ENCODE assay signal across 8 cellular contexts in the genomic region with DNA sequence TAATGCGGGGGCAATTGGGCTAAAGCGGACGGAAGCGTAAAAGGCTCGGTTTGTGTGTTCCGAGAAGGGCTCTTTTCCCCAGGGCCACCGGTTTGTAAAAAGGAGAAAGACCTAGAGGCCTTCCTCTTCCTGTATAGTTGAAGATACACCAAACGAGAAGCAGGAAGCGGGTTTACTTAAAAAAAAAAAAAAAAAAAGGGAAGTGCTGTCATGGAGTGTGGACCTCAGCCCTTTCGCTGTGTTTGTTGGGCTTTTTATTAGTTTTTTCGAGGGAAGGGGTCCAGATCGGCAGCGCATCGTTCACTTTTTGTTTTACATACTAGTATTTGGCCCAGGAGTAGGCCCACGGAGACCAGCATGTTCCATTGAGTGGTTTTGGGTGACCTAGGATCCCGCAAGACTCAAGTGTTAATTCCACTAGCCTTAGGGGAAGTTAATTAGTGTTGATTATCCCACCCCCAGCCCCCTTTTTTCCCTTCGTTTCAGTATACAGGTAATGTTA. TPM values are rescaled to one million over a fixed set of nuclear protein-coding genes. Genes with fewer than 3 reads are reported as not detected.
A peak's percentile ranks its signal among the peaks of the same experiment; 100 is the strongest.
DNase-seq lines count a peak whose midpoint lies in the region; ATAC-seq and TF ChIP-seq lines count a peak whose summit lies in the region.

No MANE protein-coding gene starts in this region.

- no peaks in the 10 kb centered on the region for H3K27me3 ChIP-seq in liver (ENCODE audit: control insufficient read depth in 4 of 4, insufficient read depth in 4 of 4, low read length in 3 of 4)

- H3K4me1 ChIP-seq in liver (ENCODE audit: control insufficient read depth in 4 of 4, insufficient read depth in 4 of 4, low read length in 3 of 4) = peaks cover 5 to 27% (median 15%) of the 10 kb centered on the region in 4 donors

- no peak for TF ChIP-seq RAD21 in liver (IDR thresholded peaks at IDR 0.05)

- H3K9ac ChIP-seq in SK-N-MC (ENCODE audit: insufficient read length) (peak overlapping the region; percentile 97), liver (ENCODE audit: low read depth in 1 of 2, low read length in 2 of 2) (peak overlapping the region; percentile 57 to 89)

- peak overlapping the region; percentile 100 for H3K4me3 ChIP-seq in SK-N-MC
- peak overlapping the region; percentile 98 for H3K4me3 ChIP-seq in choroid plexus epithelial cell (ENCODE audit: low read depth, low read length)
- peak overlapping the region; percentile 82 to 96 (median 91) for H3K4me3 ChIP-seq in liver (ENCODE audit: low read depth in 1 of 3, low read length in 3 of 3)

- WGBS in liver = 1% methylated on average over 17 of the region's 17 CpGs

- H3K9me3 ChIP-seq in SK-N-MC (ENCODE audit: low read depth, low read length) = no peaks in the 10 kb centered on the region
- no peaks in the 10 kb centered on the region for H3K9me3 ChIP-seq in liver (ENCODE audit: control insufficient read depth in 4 of 4, low read length in 3 of 4)

- peak; percentile 46 for ATAC-seq in GM19438 (IDR thresholded peaks at IDR 0.05; ENCODE audit: low read depth, unreplicated experiment)
- peak; percentile 18 for ATAC-seq in HG03520 (IDR thresholded peaks at IDR 0.05; ENCODE audit: unreplicated experiment)

- DNase-seq in DMS53 (lab: John Stamatoyannopoulos, UW) (peak; percentile 80), SK-N-MC (ENCODE audit: low read depth, low spot score) (peak; percentile 14), choroid plexus epithelial cell (ENCODE audit: low read depth) (peak; percentile 48), UCSD-AML1 (lab: John Stamatoyannopoulos, UW; ENCODE audit: unreplicated experiment) (no peak)

- no peak for TF ChIP-seq CTCF in choroid plexus epithelial cell (conservative IDR thresholded peaks at IDR 0.05; ENCODE audit: low read depth, low read length)
- no peak for TF ChIP-seq CTCF in liver (IDR thresholded peaks at IDR 0.05; ENCODE audit: low read depth, low read length, missing input control)

- H3K36me3 ChIP-seq in SK-N-MC (ENCODE audit: insufficient read depth, low read length) (peaks cover 26% of the 10 kb centered on the region), liver (ENCODE audit: control insufficient read depth in 4 of 4, insufficient read depth in 3 of 4, low read depth in 1 of 4, low read length in 3 of 4) (no peaks in the 10 kb centered on the region)

- peak overlapping the region; percentile 70 for H3K27ac ChIP-seq in SK-N-MC
- H3K27ac ChIP-seq in liver (ENCODE audit: low read depth in 1 of 2, low read length in 2 of 2) = peak overlapping the region; percentile 95 to 98
- H3K27ac ChIP-seq in temporal lobe (ENCODE audit: low read depth, low read length) = peak overlapping the region; percentile 77

TF ChIP-seq in liver, 16 proteins besides CTCF, POLR2A, EP300 and RAD21:
- TF ChIP-seq, protein P1, sequence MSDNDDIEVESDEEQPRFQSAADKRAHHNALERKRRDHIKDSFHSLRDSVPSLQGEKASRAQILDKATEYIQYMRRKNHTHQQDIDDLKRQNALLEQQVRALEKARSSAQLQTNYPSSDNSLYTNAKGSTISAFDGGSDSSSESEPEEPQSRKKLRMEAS (IDR thresholded peaks at IDR 0.05) = peak; percentile 56
- TF ChIP-seq EGR1 (IDR thresholded peaks at IDR 0.05; ENCODE audit: low read depth in 2 of 2) (peak; percentile 46 to 57), HNF4A (conservative IDR thresholded peaks at IDR 0.05) (no peak)

RNA-seq across cellular contexts. Expression of a gene that starts 0.7 kb away (rescaled TPM):
- total RNA-seq in liver (10 to 100 TPM; 48.9 to 72.0 TPM), temporal lobe (123 TPM)
- 10 to 100 TPM; 21.6 to 42.9 TPM for polyA plus RNA-seq in liver
